30 cellular contexts compared by ENCODE assay signal in the genomic region with DNA sequence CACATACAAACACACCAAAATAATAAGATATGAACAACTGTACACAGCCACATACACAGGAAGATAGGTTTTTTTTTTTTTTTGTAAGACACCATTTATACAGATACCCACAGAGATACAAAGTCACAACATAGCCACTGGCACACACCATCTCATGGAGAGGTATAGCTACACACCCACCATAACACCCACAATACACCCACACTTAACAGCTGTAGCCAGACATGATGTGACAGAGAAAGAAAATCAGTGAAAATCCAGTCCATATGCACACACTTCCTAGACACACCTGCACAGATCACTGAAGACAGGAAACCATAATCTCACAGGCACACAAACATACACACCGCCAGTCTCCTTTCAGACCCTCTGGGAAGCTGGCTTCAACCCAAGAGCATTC.
"Had no signal": no experiment of that assay in that cellular context is flagged by ENCODE, and none has a peak within 500 bp of the region (broad histone marks: within the 10 kb centered on the region; RNA-seq: fewer than 3 reads in every experiment).

No MANE protein-coding gene starts in this region.

- H3K27ac Mint-ChIP-seq: activated CD4-positive, alpha-beta memory T cell treated with anti-CD3 and anti-CD28 coated beads for 36 hours; activated naive CD8-positive, alpha-beta T cell treated with anti-CD3 and anti-CD28 coated beads for 36 hours; effector memory CD8-positive, alpha-beta T cell; memory B cell; nephron had no signal

- H3K4me1 Mint-ChIP-seq: activated naive CD8-positive, alpha-beta T cell treated with anti-CD3 and anti-CD28 coated beads for 36 hours had no signal

- H3K27ac ChIP-seq: breast epithelium, dorsolateral prefrontal cortex, esophagus muscularis mucosa, pancreas, psoas muscle, right atrium auricular region, spleen, thyroid gland, upper lobe of right lung had no signal

- H3K9me3 Mint-ChIP-seq: activated CD4-positive, alpha-beta memory T cell treated with anti-CD3 and anti-CD28 coated beads for 36 hours; activated naive CD8-positive, alpha-beta T cell treated with anti-CD3 and anti-CD28 coated beads for 36 hours; central memory CD8-positive, alpha-beta T cell; effector memory CD8-positive, alpha-beta T cell; memory B cell had no signal

- H3K36me3 ChIP-seq: breast epithelium, esophagus muscularis mucosa, pancreas, right atrium auricular region, spleen, thyroid gland, upper lobe of right lung had no signal

- ATAC-seq: effector memory CD8-positive, alpha-beta T cell; left cardiac atrium; pancreas; psoas muscle; upper lobe of right lung had no signal

- H3K9me3 ChIP-seq: breast epithelium, esophagus muscularis mucosa, pancreas, psoas muscle, right atrium auricular region, spleen, thyroid gland, upper lobe of right lung had no signal

- H3K4me1 ChIP-seq: breast epithelium, pancreas, psoas muscle, thyroid gland, upper lobe of right lung had no signal

- H3K4me3 ChIP-seq: breast epithelium, dorsolateral prefrontal cortex, esophagus muscularis mucosa, pancreas, psoas muscle, right atrium auricular region, spleen, thyroid gland, upper lobe of right lung had no signal

- FAIRE-seq: astrocyte, colon, endothelial cell of umbilical vein, frontal cortex, pancreas had no signal

- H3K4me3 Mint-ChIP-seq: activated CD4-positive, alpha-beta memory T cell treated with anti-CD3 and anti-CD28 coated beads for 36 hours; activated naive CD8-positive, alpha-beta T cell treated with anti-CD3 and anti-CD28 coated beads for 36 hours; central memory CD8-positive, alpha-beta T cell; effector memory CD8-positive, alpha-beta T cell; memory B cell had no signal

- H3K36me3 Mint-ChIP-seq: activated CD4-positive, alpha-beta memory T cell treated with anti-CD3 and anti-CD28 coated beads for 36 hours; activated naive CD8-positive, alpha-beta T cell treated with anti-CD3 and anti-CD28 coated beads for 36 hours; memory B cell had no signal

- DNase-seq: activated CD4-positive, alpha-beta memory T cell treated with anti-CD3 and anti-CD28 coated beads for 36 hours; activated CD4-positive, alpha-beta T cell treated with anti-CD3 and anti-CD28 coated beads for 48 hours; activated CD4-positive, CD25-positive, alpha-beta regulatory T cell; activated naive CD4-positive, alpha-beta T cell treated with Interleukin-2 at 50 U/mL for 16 hours; activated naive CD8-positive, alpha-beta T cell treated with anti-CD3 and anti-CD28 coated beads for 36 hours; activated T-cell treated with anti-CD3 and anti-CD28 coated beads, Interleukin-2, amount 50 U/mL, for 48 hours; dorsolateral prefrontal cortex; effector memory CD8-positive, alpha-beta T cell; head of caudate nucleus; hypothalamus; islet precursor cell; left cardiac atrium; psoas muscle; stimulated activated CD4-positive, alpha-beta T cell treated with anti-CD3 and anti-CD28 coated beads, Interleukin-4, amount 100 ng/mL, for 1 hour; stimulated activated naive CD4-positive, alpha-beta T cell treated with Interleukin-2 at 50 U/mL for 16 hours; T1000; thyroid gland; upper lobe of right lung had no signal
